In genomic region chr17:33200587-33200986, GRCh38 we compare ENCODE assay signal across 15 cellular contexts.
A peak's percentile ranks its signal among the peaks of the same experiment; 100 is the strongest.
DNase-seq lines count a peak whose midpoint lies in the region; FAIRE-seq and TF ChIP-seq lines count a peak whose summit lies in the region.
"Had no signal": no experiment of that assay in that cellular context is flagged by ENCODE, and none has a peak within 500 bp of the region (broad histone marks: within the 10 kb centered on the region; RNA-seq: fewer than 3 reads in every experiment).

No MANE protein-coding gene starts in this region.

- H3K36me3 ChIP-seq in small intestine (ENCODE audit: control insufficient read depth in 2 of 2, insufficient read depth in 2 of 2, low read length in 2 of 2): no peaks in the 10 kb centered on the region
- H3K36me3 ChIP-seq: pancreas, upper lobe of right lung had no signal

- WGBS in small intestine, 3 donors: 0 to 23% (median 18%) methylated on average over 1 of the region's 1 CpG

- TF ChIP-seq CTCF in fibroblast of villous mesenchyme (IDR thresholded peaks at IDR 0.05; ENCODE audit: insufficient read depth, low read depth, low read length): peak; percentile 20

- DNase-seq in NCI-H345 (lab: John Stamatoyannopoulos, UW) (peak; percentile 9), NCI-H345 treated with DMSO at 0.1 percent for 48 hours (lab: John Stamatoyannopoulos, UW; ENCODE audit: unreplicated experiment) (no peak), SHP77 treated with DMSO at 0.1 percent for 48 hours (lab: John Stamatoyannopoulos, UW) (peak; percentile 32), fibroblast of villous mesenchyme (ENCODE audit: low read depth) (peak; percentile 5), small intestine (peak; percentile 17), NCI-H524 treated with DMSO at 0.1 percent for 48 hours (lab: John Stamatoyannopoulos, UW) (no peak), HK-2 (ENCODE audit: unreplicated experiment) (no peak), NCI-H2227 treated with DMSO at 0.1 percent for 48 hours (lab: John Stamatoyannopoulos, UW) (no peak)
- DNase-seq: activated naive CD4-positive, alpha-beta T cell treated with Interleukin-2 at 50 U/mL for 16 hours; caudate nucleus; MV-4-11; NCI-H526; pancreas; upper lobe of right lung had no signal

- peaks cover 0 to 2% of the 10 kb centered on the region in 2 donors for H3K4me1 ChIP-seq in small intestine (ENCODE audit: control insufficient read depth in 2 of 2, insufficient read depth in 1 of 2, low read depth in 1 of 2, low read length in 1 of 2)
- H3K4me1 ChIP-seq: pancreas, upper lobe of right lung had no signal

- H3K4me3 ChIP-seq in fibroblast of villous mesenchyme (ENCODE audit: low read depth, low read length): no peak overlapping the region
- no peak overlapping the region for H3K4me3 ChIP-seq in small intestine (ENCODE audit: low read depth in 1 of 2, low read length in 2 of 2)
- H3K4me3 ChIP-seq: pancreas, upper lobe of right lung had no signal

- H3K27ac ChIP-seq in small intestine (ENCODE audit: low read depth in 1 of 2, low read length in 1 of 2): no peak overlapping the region
- H3K27ac ChIP-seq: pancreas, upper lobe of right lung had no signal

- no peaks in the 10 kb centered on the region for H3K9me3 ChIP-seq in small intestine (ENCODE audit: control insufficient read depth, low read depth)
- H3K9me3 ChIP-seq: pancreas, upper lobe of right lung had no signal

- peaks cover 0 to 5% of the 10 kb centered on the region in 2 donors for H3K27me3 ChIP-seq in small intestine (ENCODE audit: control insufficient read depth in 2 of 2, insufficient read depth in 2 of 2, low read length in 2 of 2)
- H3K27me3 ChIP-seq: pancreas had no signal

- FAIRE-seq in small intestine (lab: Jason Lieb, UNC): no peak
- FAIRE-seq: GM19239, pancreas had no signal

Comparison
In these comparisons a context has a peak if more than half of its experiments do, and no peak if none do; other contexts are left out.
1. DNase-seq: peak in NCI-H345 (single experiment), SHP77 treated with DMSO at 0.1 percent for 48 hours (single experiment), fibroblast of villous mesenchyme (single experiment) and small intestine (single experiment); none in NCI-H345 treated with DMSO at 0.1 percent for 48 hours (single experiment), NCI-H524 treated with DMSO at 0.1 percent for 48 hours (single experiment), HK-2 (single experiment) and NCI-H2227 treated with DMSO at 0.1 percent for 48 hours (single experiment).